In genomic region chr5:93589348-93589662, GRCh38 we compare ENCODE assay signal across 21 cellular contexts. TPM values are rescaled to one million over a fixed set of nuclear protein-coding genes. Genes with fewer than 3 reads are reported as not detected.
DNase-seq lines count a peak whose midpoint lies in the region; ATAC-seq and TF ChIP-seq lines count a peak whose summit lies in the region.
"Had no signal": no experiment of that assay in that cellular context is flagged by ENCODE, and none has a peak within 500 bp of the region (broad histone marks: within the 10 kb centered on the region; RNA-seq: fewer than 3 reads in every experiment).

No MANE protein-coding gene starts in this region.

- DNase-seq in NCI-H748 (lab: John Stamatoyannopoulos, UW; ENCODE audit: unreplicated experiment) = peak; percentile 61
- DNase-seq in prostate gland (ENCODE audit: low spot score) = no peak
- DNase-seq in NCI-H1930 (lab: John Stamatoyannopoulos, UW) = no peak
- DNase-seq in SW 1271 (lab: John Stamatoyannopoulos, UW) = no peak
- no peak for DNase-seq in left ventricle myocardium inferior
- DNase-seq: activated CD4-positive, alpha-beta T cell treated with anti-CD3 and anti-CD28 coated beads for 4 hours; activated T-cell treated with anti-CD3 and anti-CD28 coated beads for 4 hours; effector memory CD8-positive, alpha-beta T cell; foreskin fibroblast; GOT3; NCI-H187; SJCRH30; stimulated activated CD4-positive, alpha-beta T cell treated with anti-CD3 and anti-CD28 coated beads, Interleukin-4, amount 100 ng/mL, for 1 hour; stimulated activated CD8-positive, alpha-beta memory T cell treated with anti-CD3 and anti-CD28 coated beads, Interleukin-4, amount 100 ng/mL, for 48 hours; T-helper 9 cell; testis had no signal

- WGBS in prostate gland = 69% methylated on average over 3 of the region's 3 CpGs

- peak overlapping the region; percentile 36 to 56 for H3K27ac ChIP-seq in prostate gland
- H3K27ac ChIP-seq in left ventricle myocardium inferior (replicated peaks) = no peak overlapping the region
- H3K27ac ChIP-seq: SJCRH30, testis had no signal

- peak overlapping the region; percentile 93 to 98 (median 96) for H3K4me3 Mint-ChIP-seq in brain

- peaks cover 54% of the 10 kb centered on the region for H3K4me1 Mint-ChIP-seq in brain

- H3K9me3 ChIP-seq in iPS-18c (ENCODE audit: control insufficient read depth, insufficient read depth, low read length) = no peaks in the 10 kb centered on the region
- no peaks in the 10 kb centered on the region for H3K9me3 ChIP-seq in prostate gland
- no peaks in the 10 kb centered on the region for H3K9me3 ChIP-seq in left ventricle myocardium inferior (replicated peaks)
- H3K9me3 ChIP-seq: SJCRH30, testis had no signal

- no peak for TF ChIP-seq POLR2A in prostate gland (IDR thresholded peaks at IDR 0.05)

- H3K27ac Mint-ChIP-seq in brain = peak overlapping the region; percentile 99 to 100 (median 100)
- H3K27ac Mint-ChIP-seq: effector memory CD8-positive, alpha-beta T cell had no signal

- peaks cover 0 to 21% (median 2%) of the 10 kb centered on the region in 5 experiments for H3K9me3 Mint-ChIP-seq in brain
- H3K9me3 Mint-ChIP-seq: activated naive CD4-positive, alpha-beta T cell treated with anti-CD3 and anti-CD28 coated beads, Interleukin-2, amount 50 U/mL, for 24 hours had no signal

- peaks cover 78% of the 10 kb centered on the region for H3K36me3 Mint-ChIP-seq in brain

- no peak for TF ChIP-seq CTCF in brain (conservative IDR thresholded peaks at IDR 0.05)
- TF ChIP-seq CTCF in prostate gland (IDR thresholded peaks at IDR 0.05) = no peak
- TF ChIP-seq CTCF in left ventricle myocardium inferior (IDR thresholded peaks at IDR 0.05; ENCODE audit: borderline replicate concordance) = no peak

- H3K4me1 ChIP-seq in prostate gland (replicated peaks) (no peaks in the 10 kb centered on the region), left ventricle myocardium inferior (peaks cover 8% of the 10 kb centered on the region)
- H3K4me1 ChIP-seq: SJCRH30, testis had no signal

- H3K27me3 Mint-ChIP-seq in brain = peaks cover 37% of the 10 kb centered on the region

- H3K27me3 ChIP-seq in prostate gland (replicated peaks; ENCODE audit: insufficient read depth) (peaks cover 2% of the 10 kb centered on the region), left ventricle myocardium inferior (ENCODE audit: low read depth) (peaks cover 94% of the 10 kb centered on the region)
- H3K27me3 ChIP-seq: SJCRH30, testis had no signal

- intact Hi-C loops in prostate gland (cut with DNase I) (no loop called here), left ventricle myocardium inferior (cut with micrococcal nuclease) (no loop called here)

- peak overlapping the region; percentile 15; the same call in 1 of the 2 replicates for H3K4me3 ChIP-seq in iPS-18c (ENCODE audit: insufficient read depth, low read depth, low read length)
- peak overlapping the region; percentile 10 to 56 for H3K4me3 ChIP-seq in prostate gland
- H3K4me3 ChIP-seq in left ventricle myocardium inferior = no peak overlapping the region
- H3K4me3 ChIP-seq: GM12878, SJCRH30 had no signal

- no peak for ATAC-seq in activated CD4-positive, CD25-positive, alpha-beta regulatory T cell treated with anti-CD3 and anti-CD28 coated beads, Interleukin-2, amount 50 U/mL, for 24 hours
- ATAC-seq: effector memory CD8-positive, alpha-beta T cell; GM12878 had no signal

- H3K36me3 ChIP-seq in prostate gland = no peaks in the 10 kb centered on the region
- H3K36me3 ChIP-seq in left ventricle myocardium inferior = no peaks in the 10 kb centered on the region

RNA-seq across cellular contexts. Expression of gene NR2F1, which starts 6.3 kb away (rescaled TPM):
- polyA plus RNA-seq in brain (ENCODE audit: insufficient read depth, low read depth, low replicate concordance) = 356 TPM
- total RNA-seq in prostate gland = 10 to 100 TPM; 14.9 to 49.3 TPM
- total RNA-seq in left ventricle myocardium inferior = 0.47 TPM

RNA-seq across cellular contexts. Expression of gene NR2F1-AS1, which starts 8.3 kb away (rescaled TPM):
- 35.2 TPM for polyA plus RNA-seq in brain (ENCODE audit: insufficient read depth, low read depth, low replicate concordance)
- 10 to 100 TPM; 11.9 to 12.4 TPM for total RNA-seq in prostate gland
- total RNA-seq in left ventricle myocardium inferior = 0.60 TPM

Comparison
In these comparisons a context has a peak if more than half of its experiments do, and no peak if none do; other contexts are left out.
1. RNA of gene NR2F1, which starts 6.3 kb away (total RNA-seq): 14.9 to 49.3 TPM in prostate gland; 0.47 TPM in left ventricle myocardium inferior (single experiment); every median in the first group is over 10 times any median in the second.